ENCODE assay signal across 17 cellular contexts in the genomic region with DNA sequence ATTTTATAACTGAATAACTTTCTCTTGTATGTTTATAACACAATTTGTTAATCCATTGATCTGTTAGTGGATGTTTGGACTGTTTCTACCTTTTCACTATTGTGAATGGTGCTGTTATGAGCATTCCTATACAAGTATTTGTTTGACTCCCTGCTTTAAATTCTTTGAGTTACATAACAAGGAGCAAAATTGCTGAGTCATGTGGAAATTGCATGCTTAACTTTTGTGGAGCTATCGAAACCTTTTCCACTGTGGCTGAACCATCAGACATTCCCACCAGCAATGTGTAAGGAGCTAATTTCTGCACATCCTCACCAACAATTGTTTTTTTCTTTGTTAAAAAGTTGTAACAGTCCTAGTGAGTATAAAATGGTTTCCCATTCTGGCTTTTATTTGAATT.
"Had no signal": no experiment of that assay in that cellular context is flagged by ENCODE, and none has a peak within 500 bp of the region (broad histone marks: within the 10 kb centered on the region; RNA-seq: fewer than 3 reads in every experiment).

No MANE protein-coding gene starts in this region.

- H3K27ac ChIP-seq: hepatocyte, right atrium auricular region had no signal

- H3K27me3 Mint-ChIP-seq: naive B cell had no signal

- H3K4me1 Mint-ChIP-seq: endodermal cell, naive B cell had no signal

- H2AFZ ChIP-seq: hepatocyte had no signal

- H3K36me3 Mint-ChIP-seq: naive B cell had no signal

- FAIRE-seq: bronchial epithelial cell, keratinocyte had no signal

- H3K27ac Mint-ChIP-seq: activated T-helper 1 cell treated with anti-CD3 and anti-CD28 coated beads, Interleukin-12 subunit alpha, Interleukin-12 subunit beta, Interleukin-2, Interleukin-4 antibody, amounts not matched to agents 30 ng/mL and 10 ng/mL and 1 ng/mL, durations not matched to agents 14 hours and 24 hours and 36 hours; endodermal cell; naive B cell had no signal

- H3K4me3 Mint-ChIP-seq: activated T-helper 1 cell treated with anti-CD3 and anti-CD28 coated beads, Interleukin-12 subunit alpha, Interleukin-12 subunit beta, Interleukin-2, Interleukin-4 antibody, amounts not matched to agents 30 ng/mL and 10 ng/mL and 1 ng/mL, durations not matched to agents 14 hours and 24 hours and 36 hours; endodermal cell; naive B cell had no signal

- H3K9me3 ChIP-seq: right atrium auricular region had no signal

- H3K4me2 ChIP-seq: hepatocyte had no signal

- H3K4me3 ChIP-seq: hepatocyte, right atrium auricular region had no signal

- H3K36me3 ChIP-seq: right atrium auricular region had no signal

- H3K9me3 Mint-ChIP-seq: endodermal cell had no signal

- ATAC-seq: activated CD4-positive, CD25-positive, alpha-beta regulatory T cell treated with anti-CD3 and anti-CD28 coated beads, Interleukin-2, amount 50 U/mL, for 24 hours; left lobe of liver; stimulated activated naive CD8-positive, alpha-beta T cell treated with anti-CD3 and anti-CD28 coated beads, Interleukin-15, Interleukin-2, amounts not matched to agents 100 U/mL and 50 U/mL, for 24 hours had no signal

- H3K79me2 ChIP-seq: hepatocyte had no signal

- DNase-seq: activated CD4-positive, alpha-beta T cell treated with anti-CD3 and anti-CD28 coated beads, Interleukin-2, amount 50 U/mL, for 1 hour; activated CD8-positive, alpha-beta memory T cell treated with anti-CD3 and anti-CD28 coated beads for 24 hours; activated naive CD4-positive, alpha-beta T cell; aorta; endodermal cell; naive B cell; stimulated activated CD4-positive, alpha-beta T cell treated with anti-CD3 and anti-CD28 coated beads, Interleukin-4, amount 100 ng/mL, for 4 hours; stimulated activated CD8-positive, alpha-beta memory T cell treated with anti-CD3 and anti-CD28 coated beads, Interleukin-4, amount 100 ng/mL, for 48 hours; stimulated activated naive CD8-positive, alpha-beta T cell treated with anti-CD3 and anti-CD28 coated beads, Interleukin-15, Interleukin-2, amounts not matched to agents 100 U/mL and 50 U/mL, for 24 hours; trophoblast cell had no signal

- H3K27me3 ChIP-seq: hepatocyte, right atrium auricular region had no signal

- H3K4me1 ChIP-seq: right atrium auricular region had no signal
